Comparison of ENCODE assay signal across 29 cellular contexts in the genomic region with DNA sequence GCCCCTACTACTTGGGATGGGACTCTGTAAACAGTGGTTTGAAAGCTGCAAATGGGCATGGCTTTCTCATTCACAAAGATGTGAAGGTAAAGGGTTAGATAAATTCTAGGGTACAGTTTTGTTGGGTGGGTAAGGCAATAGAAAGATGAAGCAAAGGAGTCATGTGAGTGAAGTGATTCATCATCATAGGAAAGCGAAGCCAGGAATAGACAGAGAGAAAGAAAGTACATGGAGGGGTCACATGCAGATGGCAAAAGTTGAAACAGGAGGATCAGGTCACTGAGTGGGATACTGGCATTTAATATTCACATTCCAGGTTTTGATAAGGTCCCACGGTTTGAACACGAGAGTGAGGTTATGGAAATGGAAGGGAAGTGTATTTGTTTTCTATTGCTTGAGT.
"Had no signal": no experiment of that assay in that cellular context is flagged by ENCODE, and none has a peak within 500 bp of the region (broad histone marks: within the 10 kb centered on the region; RNA-seq: fewer than 3 reads in every experiment).

No MANE protein-coding gene starts in this region.

- H3K4me1 Mint-ChIP-seq: activated B cell treated with CpG ODN at 0.5 μM for 24 hours; activated naive CD8-positive, alpha-beta T cell treated with anti-CD3 and anti-CD28 coated beads for 36 hours; central memory CD8-positive, alpha-beta T cell; mesothelial cell of epicardium; natural killer cell; stimulated activated effector memory CD8-positive, alpha-beta T cell treated with anti-CD3 and anti-CD28 coated beads, Interleukin-12 subunit alpha, Interleukin-12 subunit beta, amount 100 ng/mL, for 72 hours; stimulated activated naive CD8-positive, alpha-beta T cell treated with anti-CD3 and anti-CD28 coated beads, Interleukin-15, amount 100 ng/mL, for 72 hours had no signal

- ATAC-seq: activated CD4-positive, alpha-beta T cell treated with anti-CD3 and anti-CD28 coated beads for 36 hours; activated T-cell treated with anti-CD3 and anti-CD28 coated beads, Interleukin-2, amount 50 U/mL, for 4 hours; effector memory CD8-positive, alpha-beta T cell; esophagus mucosa; heart right ventricle; natural killer cell; psoas muscle; right cardiac atrium; stimulated activated effector memory CD8-positive, alpha-beta T cell treated with anti-CD3 and anti-CD28 coated beads, Interleukin-12 subunit alpha, Interleukin-12 subunit beta, amount 100 ng/mL, for 72 hours; stimulated activated naive CD8-positive, alpha-beta T cell treated with anti-CD3 and anti-CD28 coated beads, Interleukin-15, amount 100 ng/mL, for 72 hours had no signal

- H3K27ac ChIP-seq: breast epithelium, colonic mucosa, dorsolateral prefrontal cortex, heart right ventricle, ovary, psoas muscle, skin epidermis, tibial artery had no signal

- DNase-seq: activated B cell treated with CpG ODN at 0.5 μM for 24 hours; activated CD4-positive, alpha-beta T cell treated with anti-CD3 and anti-CD28 coated beads for 36 hours; activated CD4-positive, alpha-beta T cell treated with anti-CD3 and anti-CD28 coated beads, Interleukin-2, amount 50 U/mL, for 4 hours; activated CD8-positive, alpha-beta memory T cell treated with anti-CD3 and anti-CD28 coated beads for 24 hours; activated CD8-positive, alpha-beta memory T cell treated with anti-CD3 and anti-CD28 coated beads, Interleukin-2, amount 50 U/mL, for 48 hours; activated naive CD4-positive, alpha-beta T cell treated with Interleukin-2 at 50 U/mL for 16 hours; activated naive CD8-positive, alpha-beta T cell treated with anti-CD3 and anti-CD28 coated beads for 36 hours; activated T-cell treated with anti-CD3 and anti-CD28 coated beads, Interleukin-2, amount 50 U/mL, for 4 hours; colonic mucosa; dorsolateral prefrontal cortex; effector memory CD8-positive, alpha-beta T cell; heart right ventricle; kidney; natural killer cell; ovary; psoas muscle; right cardiac atrium; stimulated activated CD4-positive, alpha-beta T cell treated with anti-CD3 and anti-CD28 coated beads, Interleukin-2, amount 100 ng/mL, for 24 hours; stimulated activated naive CD8-positive, alpha-beta T cell treated with anti-CD3 and anti-CD28 coated beads, Interleukin-15, amount 100 ng/mL, for 72 hours; T1000; tibial artery had no signal

- H3K9me3 Mint-ChIP-seq: activated T-cell treated with anti-CD3 and anti-CD28 coated beads, Interleukin-2, amount 50 U/mL, for 4 hours; central memory CD8-positive, alpha-beta T cell; effector memory CD8-positive, alpha-beta T cell; natural killer cell; stimulated activated effector memory CD8-positive, alpha-beta T cell treated with anti-CD3 and anti-CD28 coated beads, Interleukin-12 subunit alpha, Interleukin-12 subunit beta, amount 100 ng/mL, for 72 hours had no signal

- H3K27me3 Mint-ChIP-seq: activated B cell treated with CpG ODN at 0.5 μM for 24 hours had no signal

- H3K27me3 ChIP-seq: breast epithelium, colonic mucosa, dorsolateral prefrontal cortex, heart right ventricle, ovary, tibial artery had no signal

- H3K36me3 Mint-ChIP-seq: activated naive CD8-positive, alpha-beta T cell treated with anti-CD3 and anti-CD28 coated beads for 36 hours; natural killer cell; stimulated activated effector memory CD8-positive, alpha-beta T cell treated with anti-CD3 and anti-CD28 coated beads, Interleukin-12 subunit alpha, Interleukin-12 subunit beta, amount 100 ng/mL, for 72 hours had no signal

- H3K27ac Mint-ChIP-seq: activated B cell treated with CpG ODN at 0.5 μM for 24 hours; activated CD4-positive, alpha-beta T cell treated with anti-CD3 and anti-CD28 coated beads for 36 hours; activated naive CD8-positive, alpha-beta T cell treated with anti-CD3 and anti-CD28 coated beads for 36 hours; activated T-helper 2 cell treated with anti-CD3 and anti-CD28 coated beads, Interferon-gamma antibody, Interleukin-2, Interleukin-4, amounts not matched to agents 10 μg/mL and 5 μg/mL and 100 μg/mL, durations not matched to agents 14 hours and 24 hours and 36 hours; effector memory CD8-positive, alpha-beta T cell; mesothelial cell of epicardium; natural killer cell; stimulated activated effector memory CD8-positive, alpha-beta T cell treated with anti-CD3 and anti-CD28 coated beads, Interleukin-12 subunit alpha, Interleukin-12 subunit beta, amount 100 ng/mL, for 72 hours; stimulated activated naive CD8-positive, alpha-beta T cell treated with anti-CD3 and anti-CD28 coated beads, Interleukin-15, amount 100 ng/mL, for 72 hours had no signal

- H3K4me3 ChIP-seq: breast epithelium, colonic mucosa, dorsolateral prefrontal cortex, heart right ventricle, lung, ovary, psoas muscle, skin epidermis, tibial artery had no signal

- H3K4me1 ChIP-seq: breast epithelium, heart right ventricle, psoas muscle, tibial artery had no signal

- H3K4me3 Mint-ChIP-seq: activated B cell treated with CpG ODN at 0.5 μM for 24 hours; activated CD4-positive, alpha-beta T cell treated with anti-CD3 and anti-CD28 coated beads for 36 hours; activated naive CD8-positive, alpha-beta T cell treated with anti-CD3 and anti-CD28 coated beads for 36 hours; activated T-cell treated with anti-CD3 and anti-CD28 coated beads, Interleukin-2, amount 50 U/mL, for 4 hours; central memory CD8-positive, alpha-beta T cell; effector memory CD8-positive, alpha-beta T cell; mesothelial cell of epicardium; natural killer cell; stimulated activated effector memory CD8-positive, alpha-beta T cell treated with anti-CD3 and anti-CD28 coated beads, Interleukin-12 subunit alpha, Interleukin-12 subunit beta, amount 100 ng/mL, for 72 hours; stimulated activated naive CD8-positive, alpha-beta T cell treated with anti-CD3 and anti-CD28 coated beads, Interleukin-15, amount 100 ng/mL, for 72 hours had no signal

- H3K36me3 ChIP-seq: breast epithelium, colonic mucosa, heart right ventricle, ovary, tibial artery had no signal
